Comparison of ENCODE assay signal across 8 cellular contexts in the genomic region with DNA sequence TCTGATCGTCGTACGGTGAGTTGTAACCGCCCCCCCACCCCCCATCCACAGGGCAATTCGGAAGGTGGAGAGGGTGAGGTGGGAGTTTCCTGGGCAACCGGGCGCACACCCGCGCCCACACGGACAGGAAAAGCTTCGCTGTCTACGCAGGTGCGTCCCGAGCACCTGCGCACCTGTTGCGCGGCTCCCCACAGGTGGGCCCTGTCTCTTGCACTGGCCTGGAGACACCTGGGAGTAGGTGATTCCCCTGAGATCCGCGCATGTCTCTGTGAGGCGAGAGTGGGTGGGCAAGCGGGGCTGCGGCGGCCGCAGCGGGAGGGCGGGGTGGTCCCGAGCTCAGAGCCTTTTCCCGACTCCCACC. TPM values are rescaled to one million over a fixed set of nuclear protein-coding genes. Genes with fewer than 3 reads are reported as not detected.
DNase-seq lines count a peak whose midpoint lies in the region; ATAC-seq, FAIRE-seq and TF ChIP-seq lines count a peak whose summit lies in the region.

No MANE protein-coding gene starts in this region.

- FAIRE-seq in H54 (lab: Jason Lieb, UNC), result no peak

- WGBS in mesodermal cell (ENCODE audit: insufficient coverage in 2 of 2), 2 experiments, result 9 to 11% methylated on average over 23 of the region's 28 CpGs

- H3K4me2 ChIP-seq in BLaER1 treated with 17β-estradiol and CSF1 and Interleukin-3, amounts not matched to agents 10 nM and 100 nM, result peak overlapping the region; percentile 95 to 100 (median 98)

- peak overlapping the region; percentile 56 to 73 (median 65) for H3K4me3 ChIP-seq in BLaER1 treated with 17β-estradiol and CSF1 and Interleukin-3, amounts not matched to agents 10 nM and 100 nM
- H3K4me3 ChIP-seq in mesodermal cell (ENCODE audit: extremely low read depth, insufficient read depth, low read length, poor library complexity, severe bottlenecking), result peak overlapping the region; percentile 34

- no peaks in the 10 kb centered on the region for H3K9me3 ChIP-seq in BLaER1 treated with 17β-estradiol and CSF1 and Interleukin-3, amounts not matched to agents 10 nM and 100 nM (replicated peaks in 1 of 11)
- H3K9me3 ChIP-seq in mesodermal cell (ENCODE audit: control insufficient read depth, low read length), result no peaks in the 10 kb centered on the region

- TF ChIP-seq POLR2A in H54 (IDR thresholded peaks at IDR 0.05; ENCODE audit: low read depth, low read length), result no peak

- H3K4me1 ChIP-seq in BLaER1 treated with 17β-estradiol and CSF1 and Interleukin-3, amounts not matched to agents 10 nM and 100 nM, result peaks cover 16 to 30% (median 24%) of the 10 kb centered on the region in 10 experiments
- H3K4me1 ChIP-seq in mesodermal cell (ENCODE audit: control insufficient read depth, insufficient read depth, low read length, poor library complexity, severe bottlenecking), result peaks cover 13% of the 10 kb centered on the region

- H3K9ac ChIP-seq in BLaER1 treated with 17β-estradiol and CSF1 and Interleukin-3, amounts not matched to agents 10 nM and 100 nM, result peak overlapping the region in 8 of 11 experiments; percentile 21 to 65 (median 52); a peak in 12 of 22 replicates

- peaks cover 55 to 77% (median 67%) of the 10 kb centered on the region in 11 experiments for H3K27me3 ChIP-seq in BLaER1 treated with 17β-estradiol and CSF1 and Interleukin-3, amounts not matched to agents 10 nM and 100 nM

- no peaks in the 10 kb centered on the region for H3K36me3 ChIP-seq in BLaER1 treated with 17β-estradiol and CSF1 and Interleukin-3, amounts not matched to agents 10 nM and 100 nM
- no peaks in the 10 kb centered on the region for H3K36me3 ChIP-seq in mesodermal cell (ENCODE audit: control insufficient read depth, insufficient read depth, low read length)

- ATAC-seq in HG02610 (IDR thresholded peaks at IDR 0.05; ENCODE audit: unreplicated experiment), result peak; percentile 5

- DNase-seq in midbrain (lab: John Stamatoyannopoulos, UW) (no peak), H54 (ENCODE audit: insufficient read length, low spot score) (no peak), nucleus accumbens (lab: John Stamatoyannopoulos, UW) (no peak), kidney glomerular epithelial cell (lab: John Stamatoyannopoulos, UW) (no peak)

- H3K27ac ChIP-seq in BLaER1 treated with 17β-estradiol and CSF1 and Interleukin-3, amounts not matched to agents 10 nM and 100 nM, result no peak overlapping the region
- H3K27ac ChIP-seq in VCaP (peak overlapping the region; percentile 40; the same call in 1 of the 2 replicates), mesodermal cell (ENCODE audit: low read depth, low read length, severe bottlenecking) (no peak overlapping the region)

- no peak for TF ChIP-seq CTCF in VCaP (conservative IDR thresholded peaks at IDR 0.05)

- H4K20me1 ChIP-seq in BLaER1 treated with 17β-estradiol and CSF1 and Interleukin-3, amounts not matched to agents 10 nM and 100 nM, result peaks cover 0 to 31% (median 19%) of the 10 kb centered on the region in 11 experiments; a peak in 17 of 22 replicates

RNA-seq across cellular contexts. Expression of gene ATP6V1C2, which starts 0.5 kb away (rescaled TPM):
- not detected for polyA plus RNA-seq in mesodermal cell (2013, experiment 1 of 2)
- 0.35 TPM for polyA plus RNA-seq in mesodermal cell (2013, experiment 2 of 2)

RNA-seq across cellular contexts. Expression of gene NOL10, which starts 31.2 kb away (rescaled TPM):
- 17.5 TPM for polyA plus RNA-seq in mesodermal cell (2013, experiment 1 of 2)
- polyA plus RNA-seq in mesodermal cell (2013, experiment 2 of 2), result 18.4 TPM
